Comparison of ENCODE assay signal across 29 cellular contexts in the genomic region with DNA sequence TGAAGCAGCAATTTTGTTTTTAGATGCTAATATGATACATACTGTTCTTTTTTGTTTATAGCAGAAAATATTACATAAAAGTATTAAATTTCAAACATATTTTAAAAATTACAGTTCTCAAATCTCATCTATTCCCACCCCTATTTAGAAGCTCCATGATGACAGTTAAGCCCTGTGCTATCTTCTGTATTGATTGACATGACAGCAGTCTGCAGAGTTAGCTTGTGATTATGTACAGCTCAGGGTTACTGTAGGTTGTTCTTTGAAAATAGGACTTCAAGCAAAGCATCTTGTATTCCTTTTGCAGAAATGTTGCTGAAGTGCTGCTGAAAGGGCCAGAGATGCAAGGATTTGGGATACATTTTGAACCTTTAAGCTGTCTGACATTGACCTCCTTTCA. TPM values are rescaled to one million over a fixed set of nuclear protein-coding genes. Genes with fewer than 3 reads are reported as not detected.
DNase-seq lines count a peak whose midpoint lies in the region; ATAC-seq, FAIRE-seq and TF ChIP-seq lines count a peak whose summit lies in the region.
"Had no signal": no experiment of that assay in that cellular context is flagged by ENCODE, and none has a peak within 500 bp of the region (broad histone marks: within the 10 kb centered on the region; RNA-seq: fewer than 3 reads in every experiment).

No MANE protein-coding gene starts in this region.

- H3F3A ChIP-seq in Loucy (ENCODE audit: low read depth) (no peaks in the 10 kb centered on the region; the same call in 1 of the 2 replicates), neural cell (ENCODE audit: insufficient read depth, low read length, poor library complexity, severe bottlenecking) (no peaks in the 10 kb centered on the region)

- TF ChIP-seq RAD21 in HepG2 (CRISPR knock-in tag; IDR thresholded peaks at IDR 0.05) (no peak), neural cell (conservative IDR thresholded peaks at IDR 0.05) (no peak)

- H3K27me3 ChIP-seq in HepG2 (ENCODE audit: control insufficient read depth in 1 of 2, insufficient read depth in 2 of 2, low read length in 2 of 2) = no peaks in the 10 kb centered on the region
- H3K27me3 ChIP-seq in right lobe of liver = no peaks in the 10 kb centered on the region
- H3K27me3 ChIP-seq in Loucy (ENCODE audit: insufficient read depth, low read length, poor library complexity, severe bottlenecking) = no peaks in the 10 kb centered on the region
- no peaks in the 10 kb centered on the region for H3K27me3 ChIP-seq in neural cell (ENCODE audit: insufficient read depth, low read depth, low read length)
- H3K27me3 ChIP-seq in skeletal muscle tissue (ENCODE audit: control insufficient read depth in 3 of 3, insufficient read depth in 3 of 3, low read length in 3 of 3) = no peaks in the 10 kb centered on the region
- H3K27me3 ChIP-seq in SJCRH30 = no peaks in the 10 kb centered on the region
- H3K27me3 ChIP-seq: BE2C; BLaER1 treated with 17β-estradiol and CSF1 and Interleukin-3, amounts not matched to agents 10 nM and 100 nM had no signal

- POLR2A ChIA-PET in HepG2 (lab: Yijun Ruan, JAX) = no interaction called here

- no TSS peak for BruUV-seq in HepG2 (replicated peaks; lab: Mats Ljungman, UMichigan)

- no peak for FAIRE-seq in HepG2 (lab: Jason Lieb, UNC)
- FAIRE-seq: A549, GM12891, GM18507, H1 had no signal

- CTCF ChIA-PET in HepG2 (lab: Yijun Ruan, JAX; ENCODE audit: low intra/inter-chr PET ratio, low total read pairs) = no interaction called here

- H3K4me2 ChIP-seq in HepG2 (ENCODE audit: low read depth, low read length) (no peak overlapping the region), Loucy (ENCODE audit: low read depth, low read length, poor library complexity, severe bottlenecking) (peak overlapping the region; percentile 3), neural cell (ENCODE audit: low read length) (peak overlapping the region; percentile 6)
- H3K4me2 ChIP-seq: A549; BLaER1 treated with 17β-estradiol and CSF1 and Interleukin-3, amounts not matched to agents 10 nM and 100 nM had no signal

- intact Hi-C loops in HepG2 (cut with micrococcal nuclease; ENCODE audit: unreplicated experiment) = no loop called here
- intact Hi-C loops in right lobe of liver (cut with DNase I) = loop anchor here in 1 of 2 donors (10.0 kb wide), 1 partner anchor 50 kb away; no protein-coding TSS in a partner anchor
- intact Hi-C loops in head of caudate nucleus (cut with DNase I) = no loop called here

- H3K36me3 ChIP-seq in HepG2 (replicated peaks in 1 of 2; ENCODE audit: control insufficient read depth in 1 of 2, insufficient read depth in 2 of 2, low read length in 2 of 2) = 0 out of 5 replicates have a peak, but pooled peaks cover 0 to 2% of the 10 kb centered on the region in 2 experiments
- H3K36me3 ChIP-seq in right lobe of liver = no peaks in the 10 kb centered on the region
- H3K36me3 ChIP-seq in Loucy (ENCODE audit: insufficient read depth, low read length) = no peaks in the 10 kb centered on the region
- H3K36me3 ChIP-seq in neural cell (ENCODE audit: insufficient read depth, low read length) = no peaks in the 10 kb centered on the region
- no peaks in the 10 kb centered on the region for H3K36me3 ChIP-seq in skeletal muscle tissue (ENCODE audit: control insufficient read depth in 3 of 3, insufficient read depth in 3 of 3, low read length in 3 of 3)
- peaks cover 2% of the 10 kb centered on the region; the same call in 1 of the 2 replicates for H3K36me3 ChIP-seq in SJCRH30
- H3K36me3 ChIP-seq: BE2C; BLaER1 treated with 17β-estradiol and CSF1 and Interleukin-3, amounts not matched to agents 10 nM and 100 nM had no signal

- H3K27ac ChIP-seq in HepG2 (ENCODE audit: extremely low read length, insufficient read depth, low read length) (no peak overlapping the region), right lobe of liver (no peak overlapping the region), neural cell (ENCODE audit: low read length) (peak overlapping the region; percentile 4), skeletal muscle tissue (ENCODE audit: low read depth, low read length) (peak overlapping the region; percentile 31), SJCRH30 (no peak overlapping the region)
- H3K27ac ChIP-seq: A549; BLaER1 treated with 17β-estradiol and CSF1 and Interleukin-3, amounts not matched to agents 10 nM and 100 nM; GM23248 had no signal

- H3K9me3 ChIP-seq in HepG2 (ENCODE audit: low read length) = no peaks in the 10 kb centered on the region
- no peaks in the 10 kb centered on the region for H3K9me3 ChIP-seq in right lobe of liver
- no peaks in the 10 kb centered on the region for H3K9me3 ChIP-seq in Loucy (ENCODE audit: insufficient read depth, low read depth, low read length)
- no peaks in the 10 kb centered on the region for H3K9me3 ChIP-seq in neural cell (ENCODE audit: low read length)
- no peaks in the 10 kb centered on the region for H3K9me3 ChIP-seq in skeletal muscle tissue (ENCODE audit: control insufficient read depth in 3 of 3, low read length in 3 of 3)
- no peaks in the 10 kb centered on the region for H3K9me3 ChIP-seq in SJCRH30 (replicated peaks)
- H3K9me3 ChIP-seq: A549; BE2C; BLaER1 treated with 17β-estradiol and CSF1 and Interleukin-3, amounts not matched to agents 10 nM and 100 nM had no signal

- no peak for TF ChIP-seq POLR2A in HepG2 (IDR thresholded peaks at IDR 0.05; ENCODE audit: insufficient read depth in 1 of 2, low read depth in 2 of 2, low read length in 2 of 2)
- no peak for TF ChIP-seq POLR2A in right lobe of liver (IDR thresholded peaks at IDR 0.05)

- H3K9me2 ChIP-seq in Loucy (replicated peaks; ENCODE audit: low read depth, low read length) (no peaks in the 10 kb centered on the region), neural cell (ENCODE audit: insufficient read depth, low read length) (no peaks in the 10 kb centered on the region)

- DNase-seq in HepG2 (ENCODE audit: low spot score) (no peak), right lobe of liver (no peak), SJCRH30 (no peak), head of caudate nucleus (no peak)
- DNase-seq: 8988T; ACHN; AML-193; BE2C; Calu3; CD4-positive, alpha-beta T cell; COR-L47; DMS53; DMS79 treated with DMSO at 0.1 percent for 48 hours; GF-D8; GM23248; H7; HCEC 1CT had no signal

- no peak for TF ChIP-seq EP300 in HepG2 (IDR thresholded peaks at IDR 0.05; ENCODE audit: low read depth in 2 of 2, low read length in 2 of 2)
- TF ChIP-seq EP300 in HepG2 (CRISPR knock-in tag; IDR thresholded peaks at IDR 0.05; ENCODE audit: borderline replicate concordance) = no peak
- TF ChIP-seq EP300 in neural cell (conservative IDR thresholded peaks at IDR 0.05; ENCODE audit: poor library complexity, severe bottlenecking) = peak; percentile 33

- H2AFZ ChIP-seq in HepG2 (ENCODE audit: low read length) = peak overlapping the region; percentile 27
- no peak overlapping the region for H2AFZ ChIP-seq in Loucy (ENCODE audit: low read length)
- no peak overlapping the region for H2AFZ ChIP-seq in neural cell (ENCODE audit: low read depth, low read length)
- H2AFZ ChIP-seq: GM23248 had no signal

- no peak for TF ChIP-seq CTCF in HepG2 (CRISPR knock-in tag; IDR thresholded peaks at IDR 0.05)
- TF ChIP-seq CTCF in right lobe of liver (IDR thresholded peaks at IDR 0.05) = no peak
- no peak for TF ChIP-seq CTCF in Loucy (conservative IDR thresholded peaks at IDR 0.05; ENCODE audit: low read length)
- no peak for TF ChIP-seq CTCF in neural cell (IDR thresholded peaks at IDR 0.05; ENCODE audit: poor library complexity, severe bottlenecking)

- no peak for ATAC-seq in HepG2
- ATAC-seq in right lobe of liver = no peak
- no peak for ATAC-seq in HG03442 (IDR thresholded peaks at IDR 0.05; ENCODE audit: unreplicated experiment)
- ATAC-seq: A549 had no signal

- H3K79me2 ChIP-seq in HepG2 (ENCODE audit: insufficient read depth, low read length) (peaks cover 9% of the 10 kb centered on the region), Loucy (ENCODE audit: insufficient read depth, low read length) (peaks cover 34% of the 10 kb centered on the region), neural cell (replicated peaks; ENCODE audit: insufficient read depth, low read length) (no peaks in the 10 kb centered on the region)

- H3K4me1 ChIP-seq in HepG2 (ENCODE audit: insufficient read depth, low read length) = peaks cover 10% of the 10 kb centered on the region
- H3K4me1 ChIP-seq in right lobe of liver = no peaks in the 10 kb centered on the region
- H3K4me1 ChIP-seq in Loucy (ENCODE audit: insufficient read depth, low read length, poor library complexity, severe bottlenecking) = peaks cover 20% of the 10 kb centered on the region
- peaks cover 0 to 7% (median 5%) of the 10 kb centered on the region in 3 donors for H3K4me1 ChIP-seq in skeletal muscle tissue (ENCODE audit: control insufficient read depth in 3 of 3, insufficient read depth in 3 of 3, low read length in 3 of 3)
- H3K4me1 ChIP-seq in SJCRH30 = no peaks in the 10 kb centered on the region

- H4K20me1 ChIP-seq in HepG2 (ENCODE audit: insufficient read depth, low read length) = no peaks in the 10 kb centered on the region
- H4K20me1 ChIP-seq in Loucy (ENCODE audit: insufficient read depth, low read length, poor library complexity, severe bottlenecking) = no peaks in the 10 kb centered on the region
- no peaks in the 10 kb centered on the region for H4K20me1 ChIP-seq in neural cell (ENCODE audit: insufficient read depth)
- H4K20me1 ChIP-seq: BLaER1 treated with 17β-estradiol and CSF1 and Interleukin-3, amounts not matched to agents 10 nM and 100 nM had no signal

- no peak overlapping the region for H3K9ac ChIP-seq in HepG2 (ENCODE audit: insufficient read depth, low read depth, low read length)
- no peak overlapping the region for H3K9ac ChIP-seq in Loucy (ENCODE audit: low read depth, low read length, poor library complexity, severe bottlenecking)
- H3K9ac ChIP-seq in neural cell (ENCODE audit: low read length) = no peak overlapping the region
- no peak overlapping the region for H3K9ac ChIP-seq in skeletal muscle tissue (ENCODE audit: low read depth in 1 of 3, low read length in 3 of 3)
- H3K9ac ChIP-seq: BLaER1 treated with 17β-estradiol and CSF1 and Interleukin-3, amounts not matched to agents 10 nM and 100 nM; GM23248 had no signal

- H3K4me3 ChIP-seq in HepG2 (replicated peaks in 1 of 3; ENCODE audit: insufficient read depth in 1 of 3, low read depth in 2 of 3, low read length in 3 of 3) (no peak overlapping the region), right lobe of liver (no peak overlapping the region), Loucy (ENCODE audit: low read length, poor library complexity, severe bottlenecking) (no peak overlapping the region), neural cell (ENCODE audit: low read length) (peak overlapping the region; percentile 23), skeletal muscle tissue (ENCODE audit: low read length in 3 of 3) (no peak overlapping the region), SJCRH30 (no peak overlapping the region)
- H3K4me3 ChIP-seq: A549; BLaER1 treated with 17β-estradiol and CSF1 and Interleukin-3, amounts not matched to agents 10 nM and 100 nM; GM23248 had no signal

- in situ Hi-C loops in HepG2 (cut with HindIII; ENCODE audit: extremely low pct_ligation_motif_present, low pct_unique_long_range_greater_than_20kb) = no loop called here

RNA-seq across cellular contexts. Expression of a gene that starts 8.2 kb away (rescaled TPM):
- total RNA-seq in HepG2 (2016; rRNA removed; fragmentation: Illumina TruSeq; extraction: Trizol) = 24.8 and 26.4 TPM in 2 replicates
- 13.7 and 15.4 TPM in 2 replicates for total RNA-seq in HepG2 (2016; cell fraction: cytosol; rRNA removed; fragmentation: Illumina TruSeq; extraction: Trizol; ENCODE audit: low read depth)
- total RNA-seq in HepG2 (2016; cell fraction: insoluble cytoplasmic fraction; rRNA removed; fragmentation: Illumina TruSeq; extraction: Trizol) = 24.3 and 29.3 TPM in 2 replicates
- 23.4 and 25.5 TPM in 2 replicates for total RNA-seq in HepG2 (2016; cell fraction: membrane; rRNA removed; fragmentation: Illumina TruSeq; extraction: Trizol)
- 10.7 and 16.0 TPM in 2 replicates for total RNA-seq in HepG2 (2016; cell fraction: nucleus; rRNA removed; fragmentation: Illumina TruSeq; extraction: Trizol)
- polyA plus RNA-seq in HepG2 (2011; rRNA removed) = 6.0 and 7.7 TPM in 2 replicates
- polyA plus RNA-seq in HepG2 (2011; cell fraction: cytosol; rRNA removed) = 4.2 and 5.3 TPM in 2 replicates
- polyA plus RNA-seq in HepG2 (2011; cell fraction: nucleus; rRNA removed) = 2.2 and 3.7 TPM in 2 replicates
- 4.7 and 9.4 TPM in 2 replicates for polyA plus RNA-seq in HepG2 (2012)
- 6.2 and 7.5 TPM in 2 replicates for polyA plus RNA-seq in HepG2 (2016; cell fraction: cytosol; fragmentation: Illumina TruSeq; extraction: Trizol; ENCODE audit: low read depth)
- polyA plus RNA-seq in HepG2 (2016; cell fraction: insoluble cytoplasmic fraction; fragmentation: Illumina TruSeq; extraction: Trizol; ENCODE audit: low read depth) = 20.3 and 21.7 TPM in 2 replicates
- polyA plus RNA-seq in HepG2 (2016; cell fraction: membrane; fragmentation: Illumina TruSeq; extraction: Trizol; ENCODE audit: low read depth) = 13.4 and 14.7 TPM in 2 replicates
- polyA plus RNA-seq in HepG2 (2016; cell fraction: nucleus; fragmentation: Illumina TruSeq; extraction: Trizol; ENCODE audit: insufficient read depth, low read depth) = 8.5 and 10.3 TPM in 2 replicates
- polyA minus RNA-seq in HepG2 (2011; rRNA and poly(A)+ RNA removed; ENCODE audit: low replicate concordance) = 6.8 and 30.4 TPM in 2 replicates
- polyA minus RNA-seq in HepG2 (2011; cell fraction: cytosol; rRNA and poly(A)+ RNA removed) = 8.4 and 11.8 TPM in 2 replicates
- 7.2 and 10.9 TPM in 2 replicates for polyA minus RNA-seq in HepG2 (2011; cell fraction: nucleus; rRNA and poly(A)+ RNA removed)
- 1 to 10 TPM in 2 of 6 experiments, under 1 TPM in 4; 0.51 to 2.1 (median 0.89) TPM for total RNA-seq in right lobe of liver
- polyA plus RNA-seq in neural cell = 5.3 and 6.7 TPM in 2 replicates
- 14.4 and 15.6 TPM in 2 replicates for polyA minus RNA-seq in neural cell
- total RNA-seq in skeletal muscle tissue = 67.3 TPM
- 40.1 and 40.4 TPM in 2 replicates for total RNA-seq in SJCRH30 (2014; rRNA removed; shearing (Covaris generic))

RNA-seq across cellular contexts. Expression of a gene that starts 28.1 kb away (rescaled TPM):
- total RNA-seq in HepG2 (2016; rRNA removed; fragmentation: Illumina TruSeq; extraction: Trizol) (not detected in 2 replicates), right lobe of liver (not detected), skeletal muscle tissue (under 0.01 TPM)
- not detected in 2 replicates for total RNA-seq in HepG2 (2016; cell fraction: cytosol; rRNA removed; fragmentation: Illumina TruSeq; extraction: Trizol; ENCODE audit: low read depth)
- total RNA-seq in HepG2 (2016; cell fraction: insoluble cytoplasmic fraction; rRNA removed; fragmentation: Illumina TruSeq; extraction: Trizol) = not detected in 2 replicates
- not detected in 2 replicates for total RNA-seq in HepG2 (2016; cell fraction: membrane; rRNA removed; fragmentation: Illumina TruSeq; extraction: Trizol)
- not detected in 2 replicates for total RNA-seq in HepG2 (2016; cell fraction: nucleus; rRNA removed; fragmentation: Illumina TruSeq; extraction: Trizol)
- polyA plus RNA-seq in HepG2 (2011; rRNA removed) (not detected in 2 replicates), neural cell (not detected in 2 replicates)
- not detected in 2 replicates for polyA plus RNA-seq in HepG2 (2011; cell fraction: cytosol; rRNA removed)
- polyA plus RNA-seq in HepG2 (2011; cell fraction: nucleus; rRNA removed) = not detected in 2 replicates
- not detected in 2 replicates for polyA plus RNA-seq in HepG2 (2012)
- polyA plus RNA-seq in HepG2 (2016; cell fraction: cytosol; fragmentation: Illumina TruSeq; extraction: Trizol; ENCODE audit: low read depth) = not detected in 2 replicates
- not detected in 2 replicates for polyA plus RNA-seq in HepG2 (2016; cell fraction: insoluble cytoplasmic fraction; fragmentation: Illumina TruSeq; extraction: Trizol; ENCODE audit: low read depth)
- polyA plus RNA-seq in HepG2 (2016; cell fraction: membrane; fragmentation: Illumina TruSeq; extraction: Trizol; ENCODE audit: low read depth) = not detected in 2 replicates
- not detected in 2 replicates for polyA plus RNA-seq in HepG2 (2016; cell fraction: nucleus; fragmentation: Illumina TruSeq; extraction: Trizol; ENCODE audit: insufficient read depth, low read depth)
- polyA minus RNA-seq in HepG2 (2011; rRNA and poly(A)+ RNA removed; ENCODE audit: low replicate concordance) = 0.09 TPM in 1 of 2 replicates, not detected in the other
- polyA minus RNA-seq in HepG2 (2011; cell fraction: cytosol; rRNA and poly(A)+ RNA removed) = not detected in 2 replicates
- 1.0 TPM in 1 of 2 replicates, not detected in the other for polyA minus RNA-seq in HepG2 (2011; cell fraction: nucleus; rRNA and poly(A)+ RNA removed)
- not detected in 2 replicates for polyA minus RNA-seq in neural cell
- 0.30 and 0.87 TPM in 2 replicates for total RNA-seq in SJCRH30 (2014; rRNA removed; shearing (Covaris generic))
- total RNA-seq: Calu3; CD4-positive, alpha-beta T cell; Daoy; G401; GM23248; H1; H7 had no signal
- polyA plus RNA-seq: CD14-positive monocyte, GM23248, H1 had no signal

Comparison
In these comparisons a context has a peak if more than half of its experiments do, and no peak if none do; other contexts are left out.
1. H3K27ac ChIP-seq: peak in neural cell (single experiment) and skeletal muscle tissue (single experiment); none in HepG2 (single experiment), right lobe of liver (0 of 3) and SJCRH30 (single experiment).